In the genomic region with DNA sequence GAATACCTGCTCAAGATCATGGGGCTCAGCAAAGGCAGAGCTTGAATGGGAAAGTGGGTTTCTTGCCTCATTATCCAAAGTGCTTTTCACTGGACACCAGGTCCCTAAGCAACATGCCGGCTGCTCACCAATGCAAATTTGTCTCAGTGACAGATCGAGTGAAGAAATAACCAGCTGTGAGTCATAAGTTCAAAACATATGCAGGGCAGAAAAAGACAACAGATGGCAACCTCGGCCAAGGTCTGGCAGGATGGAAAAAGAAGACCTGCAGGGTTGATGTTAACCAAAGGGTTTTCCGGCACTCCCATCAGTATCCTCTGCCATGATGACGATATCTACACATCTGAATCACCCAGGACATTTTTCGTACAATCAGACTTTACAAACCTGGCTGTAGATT, we compare ENCODE assay signal across 16 cellular contexts.
DNase-seq lines count a peak whose midpoint lies in the region; ATAC-seq and TF ChIP-seq lines count a peak whose summit lies in the region.
"Had no signal": no experiment of that assay in that cellular context is flagged by ENCODE, and none has a peak within 500 bp of the region (broad histone marks: within the 10 kb centered on the region; RNA-seq: fewer than 3 reads in every experiment).

No MANE protein-coding gene starts in this region.

- no peak for TF ChIP-seq CTCF in epithelial cell of esophagus (IDR thresholded peaks at IDR 0.05; ENCODE audit: insufficient read depth, low read depth, low read length, missing control alignments)

- H3K36me3 Mint-ChIP-seq in stimulated activated memory B cell treated with anti-CD40 and anti-IgM and Interleukin-4, amounts not matched to agents 10 μg/mL and 1 μg/mL and 100 μg/mL, for 72 hours: no peaks in the 10 kb centered on the region
- H3K36me3 Mint-ChIP-seq: memory B cell had no signal

- H3K4me3 Mint-ChIP-seq in stimulated activated memory B cell treated with anti-CD40 and anti-IgM and Interleukin-4, amounts not matched to agents 10 μg/mL and 1 μg/mL and 100 μg/mL, for 72 hours: no peak overlapping the region
- H3K4me3 Mint-ChIP-seq: activated CD8-positive, alpha-beta memory T cell treated with anti-CD3 and anti-CD28 coated beads, Interleukin-2, amount 10 ng/mL, durations not matched to agents 7 days and 5 days; activated naive CD8-positive, alpha-beta T cell treated with anti-CD3 and anti-CD28 coated beads, Interleukin-2, amount 50 U/mL, for 24 hours; IgD-negative memory B cell; memory B cell had no signal

- H3K9me3 Mint-ChIP-seq in stimulated activated memory B cell treated with anti-CD40 and anti-IgM and Interleukin-4, amounts not matched to agents 10 μg/mL and 1 μg/mL and 100 μg/mL, for 72 hours: no peaks in the 10 kb centered on the region
- H3K9me3 Mint-ChIP-seq: activated naive CD8-positive, alpha-beta T cell treated with anti-CD3 and anti-CD28 coated beads, Interleukin-2, amount 50 U/mL, for 24 hours; memory B cell had no signal

- peaks cover 9% of the 10 kb centered on the region for H3K27me3 Mint-ChIP-seq in stimulated activated memory B cell treated with anti-CD40 and anti-IgM and Interleukin-4, amounts not matched to agents 10 μg/mL and 1 μg/mL and 100 μg/mL, for 72 hours
- H3K27me3 Mint-ChIP-seq: activated CD8-positive, alpha-beta memory T cell treated with anti-CD3 and anti-CD28 coated beads, Interleukin-2, amount 10 ng/mL, durations not matched to agents 7 days and 5 days; activated naive CD8-positive, alpha-beta T cell treated with anti-CD3 and anti-CD28 coated beads, Interleukin-2, amount 50 U/mL, for 24 hours had no signal

- ATAC-seq in stimulated activated memory B cell treated with anti-CD40 and anti-IgM and Interleukin-4, amounts not matched to agents 10 μg/mL and 1 μg/mL and 100 μg/mL, for 72 hours: no peak
- ATAC-seq: activated CD8-positive, alpha-beta memory T cell treated with anti-CD3 and anti-CD28 coated beads, Interleukin-2, amount 10 ng/mL, durations not matched to agents 7 days and 5 days; activated naive CD8-positive, alpha-beta T cell treated with anti-CD3 and anti-CD28 coated beads, Interleukin-2, amount 50 U/mL, for 24 hours had no signal

- no peak overlapping the region for H3K4me3 ChIP-seq in epithelial cell of esophagus (ENCODE audit: low read length)

- no peak overlapping the region for H3K27ac Mint-ChIP-seq in stimulated activated memory B cell treated with anti-CD40 and anti-IgM and Interleukin-4, amounts not matched to agents 10 μg/mL and 1 μg/mL and 100 μg/mL, for 72 hours
- H3K27ac Mint-ChIP-seq: activated CD8-positive, alpha-beta memory T cell treated with anti-CD3 and anti-CD28 coated beads, Interleukin-2, amount 10 ng/mL, durations not matched to agents 7 days and 5 days; activated naive CD8-positive, alpha-beta T cell treated with anti-CD3 and anti-CD28 coated beads, Interleukin-2, amount 50 U/mL, for 24 hours; IgD-negative memory B cell; memory B cell had no signal

- DNase-seq in EH (ENCODE audit: low read depth): peak; percentile 79
- DNase-seq in NCI-H226: peak; percentile 70
- peak; percentile 69 for DNase-seq in epithelial cell of esophagus (ENCODE audit: low read depth)
- DNase-seq in non-pigmented ciliary epithelial cell (ENCODE audit: low read depth): peak; percentile 66
- DNase-seq in KG1 (lab: John Stamatoyannopoulos, UW): no peak
- DNase-seq in activated gamma-delta T cell (lab: John Stamatoyannopoulos, UW): no peak
- DNase-seq in stimulated activated CD4-positive, alpha-beta T cell treated with anti-CD3 and anti-CD28 coated beads, Interleukin-2, amount 100 ng/mL, for 24 hours: no peak
- DNase-seq: activated CD8-positive, alpha-beta memory T cell treated with anti-CD3 and anti-CD28 coated beads, Interleukin-2, amount 10 ng/mL, durations not matched to agents 7 days and 5 days; activated naive CD8-positive, alpha-beta T cell treated with anti-CD3 and anti-CD28 coated beads, Interleukin-2, amount 50 U/mL, for 24 hours; Calu3; effector CD4-positive, alpha-beta T cell; NCI-H2107; substantia nigra had no signal

- H3K4me1 Mint-ChIP-seq in stimulated activated memory B cell treated with anti-CD40 and anti-IgM and Interleukin-4, amounts not matched to agents 10 μg/mL and 1 μg/mL and 100 μg/mL, for 72 hours: no peaks in the 10 kb centered on the region
- H3K4me1 Mint-ChIP-seq: IgD-negative memory B cell, memory B cell had no signal

Comparison
In these comparisons a context has a peak if more than half of its experiments do, and no peak if none do; other contexts are left out.
1. DNase-seq: peak in EH (single experiment), NCI-H226 (single experiment), epithelial cell of esophagus (single experiment) and non-pigmented ciliary epithelial cell (single experiment); none in KG1 (single experiment), activated gamma-delta T cell (single experiment) and stimulated activated CD4-positive, alpha-beta T cell treated with anti-CD3 and anti-CD28 coated beads, Interleukin-2, amount 100 ng/mL, for 24 hours (0 of 2).